11 cellular contexts compared by ENCODE assay signal in genomic region chr11:67274768-67275605, GRCh38. TPM values are rescaled to one million over a fixed set of nuclear protein-coding genes. Genes with fewer than 3 reads are reported as not detected.
A peak's percentile ranks its signal among the peaks of the same experiment; 100 is the strongest.
DNase-seq lines count a peak whose midpoint lies in the region; ATAC-seq, FAIRE-seq and TF ChIP-seq lines count a peak whose summit lies in the region.
"Had no signal": no experiment of that assay in that cellular context is flagged by ENCODE, and none has a peak within 500 bp of the region (broad histone marks: within the 10 kb centered on the region; RNA-seq: fewer than 3 reads in every experiment).

No MANE protein-coding gene starts in this region.

- H2AFZ ChIP-seq in GM12878 (ENCODE audit: control insufficient read depth, low read depth, low read length) = no peak overlapping the region
- H2AFZ ChIP-seq in mesenchymal stem cell (ENCODE audit: low read depth, low read length) = no peak overlapping the region

- H4K91ac ChIP-seq in mesenchymal stem cell (ENCODE audit: low read length) = peak overlapping the region; percentile 31

- intact Hi-C loops in GM12878 (cut with micrococcal nuclease; ENCODE audit: unreplicated experiment) = no loop called here

- H3K4me1 Mint-ChIP-seq in activated CD4-positive, alpha-beta T cell treated with anti-CD3 and anti-CD28 coated beads, Interleukin-2, amount 10 ng/mL, durations not matched to agents 7 days and 5 days = peaks cover 97% of the 10 kb centered on the region

- in situ Hi-C loops in GM12878 (cut with MboI) = no loop called here

- SMC1A ChIA-PET in GM12878 (lab: Charles Lee; ENCODE audit: uncharacterized antibody, unreplicated experiment) = no interaction called here

- H3K4me1 ChIP-seq in GM12878 (ENCODE audit: control insufficient read depth, insufficient read depth, low read length) (peaks cover 68% of the 10 kb centered on the region), mesenchymal stem cell (ENCODE audit: control insufficient read depth, insufficient read depth, low read depth, low read length) (peaks cover 52% of the 10 kb centered on the region), thoracic aorta (ENCODE audit: control insufficient read depth in 1 of 2, low read depth in 2 of 2) (peaks cover 73 to 90% of the 10 kb centered on the region in 2 donors)

- peak overlapping the region; percentile 93 for H3K27ac Mint-ChIP-seq in activated CD4-positive, alpha-beta T cell treated with anti-CD3 and anti-CD28 coated beads, Interleukin-2, amount 10 ng/mL, durations not matched to agents 7 days and 5 days

- no peak for FAIRE-seq in GM12878 (lab: Jason Lieb, UNC)
- FAIRE-seq: A549 had no signal

- H3K27ac ChIP-seq in GM12878 (ENCODE audit: control insufficient read depth, insufficient read depth) (peak overlapping the region; percentile 99), mesenchymal stem cell (ENCODE audit: low read length, poor library complexity, severe bottlenecking) (no peak overlapping the region), thoracic aorta (peak overlapping the region; percentile 69 to 84)
- H3K27ac ChIP-seq: A549 had no signal

- ATAC-seq in GM12878 = no peak
- no peak for ATAC-seq in thoracic aorta (ENCODE audit: insufficient number of reproducible peaks, low FRiP score, low read depth)
- ATAC-seq: A549 had no signal

- BruUV-seq in GM12878 (replicated peaks; lab: Mats Ljungman, UMichigan) = no TSS peak

- WGBS in GM12878 (ENCODE audit: insufficient coverage, insufficient replicate concordance, low lambda C conversion rate, missing lambda C conversion rate) = 75% methylated on average over 28 of the region's 35 CpGs
- WGBS in mesenchymal stem cell = 80% methylated on average over 35 of the region's 35 CpGs

- RAD21 ChIA-PET in GM12878 (lab: Charles Lee; ENCODE audit: unreplicated experiment) = no interaction called here

- no peak overlapping the region for H3K14ac ChIP-seq in mesenchymal stem cell (ENCODE audit: low read length in 2 of 2)

- TF ChIP-seq POLR2A in GM12878 (IDR thresholded peaks at IDR 0.05; ENCODE audit: low read depth, low read length) = peak; percentile 33; the same call in 1 of the 2 replicates

- no peaks in the 10 kb centered on the region for H4K20me1 ChIP-seq in GM12878 (ENCODE audit: control insufficient read depth, insufficient read depth)

- no peaks in the 10 kb centered on the region for H3K9me3 Mint-ChIP-seq in activated CD4-positive, alpha-beta T cell treated with anti-CD3 and anti-CD28 coated beads, Interleukin-2, amount 10 ng/mL, durations not matched to agents 7 days and 5 days

- peak overlapping the region; percentile 55 for H2BK15ac ChIP-seq in mesenchymal stem cell (ENCODE audit: low read depth, poor library complexity, severe bottlenecking)

- H3K36me3 ChIP-seq in GM12878 (ENCODE audit: control insufficient read depth in 2 of 2, insufficient read depth in 2 of 2, low read length in 1 of 2) (peaks cover 23 to 34% of the 10 kb centered on the region in 2 experiments), mesenchymal stem cell (ENCODE audit: control insufficient read depth in 1 of 2, insufficient read depth in 2 of 2, low read depth in 1 of 2, low read length in 2 of 2) (peaks cover 10 to 71% of the 10 kb centered on the region in 2 experiments), thoracic aorta (peaks cover 12% of the 10 kb centered on the region)

- no peak for TF ChIP-seq RAD21 in GM12878 (IDR thresholded peaks at IDR 0.05; ENCODE audit: insufficient read depth, low read depth, low read length)

- H3K4me3 Mint-ChIP-seq in activated CD4-positive, alpha-beta T cell treated with anti-CD3 and anti-CD28 coated beads, Interleukin-2, amount 10 ng/mL, durations not matched to agents 7 days and 5 days = peak overlapping the region; percentile 95

- H3K9me3 ChIP-seq in GM12878 (replicated peaks; ENCODE audit: control insufficient read depth, insufficient read depth, low read length) = no peaks in the 10 kb centered on the region
- no peaks in the 10 kb centered on the region for H3K9me3 ChIP-seq in mesenchymal stem cell (ENCODE audit: control insufficient read depth, low read length)
- H3K9me3 ChIP-seq in thoracic aorta = no peaks in the 10 kb centered on the region
- H3K9me3 ChIP-seq: A549 had no signal

- H4K8ac ChIP-seq in mesenchymal stem cell (ENCODE audit: low read length) = peak overlapping the region; percentile 48

- no peak overlapping the region for H2BK5ac ChIP-seq in mesenchymal stem cell (ENCODE audit: low read depth, low read length, poor library complexity, severe bottlenecking)

- H3K18ac ChIP-seq in mesenchymal stem cell (ENCODE audit: low read depth in 1 of 2, low read length in 2 of 2) = peak overlapping the region in 1 of 2 experiments; percentile 33

- H3K4me3 ChIP-seq in GM12878 = no peak overlapping the region
- H3K4me3 ChIP-seq in mesenchymal stem cell (ENCODE audit: insufficient read depth in 1 of 2, low read depth in 1 of 2, low read length in 2 of 2) = no peak overlapping the region
- H3K4me3 ChIP-seq in thoracic aorta = peak overlapping the region; percentile 7
- H3K4me3 ChIP-seq: A549 had no signal

- H3K9ac ChIP-seq in GM12878 (ENCODE audit: control insufficient read depth, insufficient read depth, low read length) = no peak overlapping the region; the same call in 1 of the 2 replicates
- H3K9ac ChIP-seq in mesenchymal stem cell (ENCODE audit: low read length) = no peak overlapping the region

- H3K4me2 ChIP-seq in GM12878 (ENCODE audit: control insufficient read depth, insufficient read depth) = 0 out of 2 replicates have a peak overlapping the region, but pooled peaks have one; percentile 84
- H3K4me2 ChIP-seq in mesenchymal stem cell (ENCODE audit: low read length, poor library complexity, severe bottlenecking) = no peak overlapping the region
- H3K4me2 ChIP-seq: A549 had no signal

- H3K4ac ChIP-seq in mesenchymal stem cell (ENCODE audit: low read depth in 1 of 2, low read length in 2 of 2) = peak overlapping the region in 1 of 2 experiments; percentile 31

- H2BK12ac ChIP-seq in mesenchymal stem cell (ENCODE audit: low read length in 2 of 2) = no peak overlapping the region

- no peaks in the 10 kb centered on the region for H3K27me3 Mint-ChIP-seq in activated CD4-positive, alpha-beta T cell treated with anti-CD3 and anti-CD28 coated beads, Interleukin-2, amount 10 ng/mL, durations not matched to agents 7 days and 5 days

- H3K79me2 ChIP-seq in GM12878 (ENCODE audit: control insufficient read depth, insufficient read depth, low read length) = peaks cover 91% of the 10 kb centered on the region

- DNase-seq in activated CD4-positive, alpha-beta T cell treated with anti-CD3 and anti-CD28 coated beads, Interleukin-2, amount 10 ng/mL, durations not matched to agents 7 days and 5 days = no peak
- no peak for DNase-seq in activated CD4-positive, alpha-beta T cell treated with anti-CD3 and anti-CD28 coated beads for 4 hours
- no peak for DNase-seq in GM12878 (ENCODE audit: low read depth, low spot score)
- DNase-seq in mesenchymal stem cell = no peak
- DNase-seq in thoracic aorta (ENCODE audit: low spot score) = no peak
- DNase-seq in NCI-H2227 treated with DMSO at 0.1 percent for 48 hours (lab: John Stamatoyannopoulos, UW) = no peak
- no peak for DNase-seq in islet precursor cell
- no peak for DNase-seq in inferior parietal cortex (ENCODE audit: extremely low spot score)
- DNase-seq: HCEC 1CT, NCI-H524 had no signal

- no peak overlapping the region for H3K23ac ChIP-seq in mesenchymal stem cell (ENCODE audit: low read length in 2 of 2)

- H2BK120ac ChIP-seq in mesenchymal stem cell (ENCODE audit: low read depth, low read length) = peak overlapping the region; percentile 55

- TF ChIP-seq EP300 in GM12878 (IDR thresholded peaks at IDR 0.05; ENCODE audit: borderline replicate concordance in 1 of 2, control insufficient read depth in 1 of 2, low read depth in 2 of 2, low read length in 2 of 2) = no peak

- no peaks in the 10 kb centered on the region for H3K27me3 ChIP-seq in GM12878 (replicated peaks in 1 of 2; ENCODE audit: control insufficient read depth in 2 of 2, insufficient read depth in 2 of 2, low read length in 1 of 2)
- no peaks in the 10 kb centered on the region for H3K27me3 ChIP-seq in mesenchymal stem cell (ENCODE audit: control insufficient read depth in 1 of 2, insufficient read depth in 1 of 2, low read length in 2 of 2)
- H3K27me3 ChIP-seq in thoracic aorta (replicated peaks; ENCODE audit: insufficient read depth) = no peaks in the 10 kb centered on the region

- no peak for TF ChIP-seq CTCF in GM12878 (IDR thresholded peaks at IDR 0.05 in 2 of 3, conservative IDR thresholded peaks at IDR 0.05 in 1 of 3; ENCODE audit: control insufficient read depth in 2 of 3, extremely low read depth in 1 of 3, insufficient read depth in 1 of 3, low read depth in 3 of 3, low read length in 3 of 3)
- no peak for TF ChIP-seq CTCF in thoracic aorta (IDR thresholded peaks at IDR 0.05)

- POLR2A ChIA-PET in activated CD4-positive, alpha-beta T cell treated with anti-CD3 and anti-CD28 coated beads, Interleukin-2, amount 10 ng/mL, durations not matched to agents 7 days and 5 days (lab: Charles Lee) = no interaction called here
- POLR2A ChIA-PET in GM12878 (lab: Charles Lee) = interaction anchor here (0.6 to 1.0 kb wide), 2 partner anchors 10 to 127 kb away, joined by 3 to 9 read pairs; partner anchors contain the start of gene PPP1CA

- CTCF ChIA-PET in activated CD4-positive, alpha-beta T cell treated with anti-CD3 and anti-CD28 coated beads, Interleukin-2, amount 10 ng/mL, durations not matched to agents 7 days and 5 days (lab: Charles Lee) = interaction anchor here (1.5 to 5.4 kb wide), 3 partner anchors 13 to 43 kb away, joined by 3 to 41 read pairs (median 6); partner anchors contain the start of gene ANKRD13D
- CTCF ChIA-PET in GM12878 (lab: Yijun Ruan, JAX) = interaction anchor here (1.1 to 1.8 kb wide), 2 partner anchors 42 to 108 kb away, joined by 3 to 6 read pairs; no protein-coding TSS in a partner anchor

- peaks cover 76% of the 10 kb centered on the region for H3K36me3 Mint-ChIP-seq in activated CD4-positive, alpha-beta T cell treated with anti-CD3 and anti-CD28 coated beads, Interleukin-2, amount 10 ng/mL, durations not matched to agents 7 days and 5 days (ENCODE audit: low read depth)

- H2AK5ac ChIP-seq in mesenchymal stem cell (ENCODE audit: low read length, severe bottlenecking) = no peak overlapping the region

- H3K79me1 ChIP-seq in mesenchymal stem cell (replicated peaks; ENCODE audit: low read length, poor library complexity, severe bottlenecking) = peaks cover 47% of the 10 kb centered on the region

RNA-seq across cellular contexts. Expression of gene GRK2, which starts 8.7 kb away (rescaled TPM):
- 100 to 1,000 TPM; 306 to 324 TPM for total RNA-seq in activated CD4-positive, alpha-beta T cell treated with anti-CD3 and anti-CD28 coated beads, Interleukin-2, amount 10 ng/mL, durations not matched to agents 7 days and 5 days
- 113 and 129 TPM in 2 replicates for total RNA-seq in GM12878 (2013; cell fraction: nucleolus; rRNA removed)
- total RNA-seq in GM12878 (2014; rRNA removed) (135 and 140 TPM in 2 replicates), GM12878 (2014; rRNA removed; fragmentation: Illumina TruSeq; extraction: Trizol) (50.3 and 54.9 TPM in 2 replicates), GM12878 (2021) (152 and 160 TPM in 2 replicates), thoracic aorta (10 to 100 TPM; 72.8 to 85.2 TPM)
- polyA plus RNA-seq in GM12878 (2011; ENCODE audit: low read depth) = 47.6 TPM
- polyA plus RNA-seq in GM12878 (2011; rRNA removed) (52.4 and 77.2 TPM in 2 replicates), GM12878 (2014; fragmentation: Illumina TruSeq; extraction: Trizol) (44.5 and 90.0 TPM in 2 replicates), GM12878 (2014; fragmentation: Nextera tagmentation; extraction: Ambion mirVana) (1 to 10 TPM; 1.0 to 1.3 TPM), GM12878 (2014; rRNA removed) (142 and 155 TPM in 2 replicates), GM12878 (2016; fragmentation: Nextera tagmentation; extraction: Ambion mirVana) (10 to 100 TPM; 31.5 to 34.5 TPM)
- 84.2 and 124 TPM in 2 replicates for polyA plus RNA-seq in GM12878 (2011; cell fraction: cytosol; rRNA removed)
- 373 and 393 TPM in 2 replicates for polyA plus RNA-seq in GM12878 (2011; cell fraction: nucleus; rRNA removed)
- polyA plus RNA-seq in GM12878 (2012) = 130 and 152 TPM in 2 replicates
- 105 and 117 TPM in 2 replicates for polyA minus RNA-seq in GM12878 (2011; rRNA and poly(A)+ RNA removed)
- 65.8 and 85.8 TPM in 2 replicates for polyA minus RNA-seq in GM12878 (2011; cell fraction: cytosol; rRNA and poly(A)+ RNA removed)
- 76.6 and 99.7 TPM in 2 replicates for polyA minus RNA-seq in GM12878 (2011; cell fraction: nucleus; rRNA and poly(A)+ RNA removed)
- 26.9 TPM for polyA plus RNA-seq in mesenchymal stem cell (2013, experiment 1 of 2)
- 25.8 TPM for polyA plus RNA-seq in mesenchymal stem cell (2013, experiment 2 of 2)

RNA-seq across cellular contexts. Expression of gene ANKRD13D, which starts 14.1 kb away (rescaled TPM):
- 100 to 1,000 TPM; 135 to 194 TPM for total RNA-seq in activated CD4-positive, alpha-beta T cell treated with anti-CD3 and anti-CD28 coated beads, Interleukin-2, amount 10 ng/mL, durations not matched to agents 7 days and 5 days
- total RNA-seq in GM12878 (2013; cell fraction: nucleolus; rRNA removed) = 70.6 and 80.4 TPM in 2 replicates
- total RNA-seq in GM12878 (2014; rRNA removed) (36.7 and 39.5 TPM in 2 replicates), GM12878 (2014; rRNA removed; fragmentation: Illumina TruSeq; extraction: Trizol) (20.8 and 21.1 TPM in 2 replicates), GM12878 (2021) (45.2 and 54.1 TPM in 2 replicates), thoracic aorta (100 to 1,000 TPM in 1 of 2 donors, 10 to 100 TPM in 1; 66.6 to 101 TPM)
- 8.7 TPM for polyA plus RNA-seq in GM12878 (2011; ENCODE audit: low read depth)
- polyA plus RNA-seq in GM12878 (2011; rRNA removed) (13.2 and 25.2 TPM in 2 replicates), GM12878 (2014; fragmentation: Illumina TruSeq; extraction: Trizol) (6.7 and 18.4 TPM in 2 replicates), GM12878 (2014; fragmentation: Nextera tagmentation; extraction: Ambion mirVana) (1 to 10 TPM; 2.0 to 5.9 TPM), GM12878 (2014; rRNA removed) (56.2 and 58.8 TPM in 2 replicates), GM12878 (2016; fragmentation: Nextera tagmentation; extraction: Ambion mirVana) (10 to 100 TPM; 18.4 to 22.0 TPM)
- 24.9 and 43.8 TPM in 2 replicates for polyA plus RNA-seq in GM12878 (2011; cell fraction: cytosol; rRNA removed)
- polyA plus RNA-seq in GM12878 (2011; cell fraction: nucleus; rRNA removed) = 169 and 236 TPM in 2 replicates
- 18.7 and 28.3 TPM in 2 replicates for polyA plus RNA-seq in GM12878 (2012)
- 12.1 and 32.2 TPM in 2 replicates for polyA minus RNA-seq in GM12878 (2011; rRNA and poly(A)+ RNA removed)
- 11.0 and 14.5 TPM in 2 replicates for polyA minus RNA-seq in GM12878 (2011; cell fraction: cytosol; rRNA and poly(A)+ RNA removed)
- polyA minus RNA-seq in GM12878 (2011; cell fraction: nucleus; rRNA and poly(A)+ RNA removed) = 36.4 and 70.8 TPM in 2 replicates
- polyA plus RNA-seq in mesenchymal stem cell (2013, experiment 1 of 2) = 27.5 TPM
- 27.7 TPM for polyA plus RNA-seq in mesenchymal stem cell (2013, experiment 2 of 2)

RNA-seq across cellular contexts. Expression of gene SSH3, which starts 28.3 kb away (rescaled TPM):
- total RNA-seq in activated CD4-positive, alpha-beta T cell treated with anti-CD3 and anti-CD28 coated beads, Interleukin-2, amount 10 ng/mL, durations not matched to agents 7 days and 5 days = 1 to 10 TPM; 8.2 to 9.6 TPM
- total RNA-seq in GM12878 (2013; cell fraction: nucleolus; rRNA removed) = 0.93 and 0.94 TPM in 2 replicates
- total RNA-seq in GM12878 (2014; rRNA removed) (0.11 and 0.73 TPM in 2 replicates), GM12878 (2014; rRNA removed; fragmentation: Illumina TruSeq; extraction: Trizol) (0.18 and 0.23 TPM in 2 replicates), GM12878 (2021) (0.80 and 1.7 TPM in 2 replicates), thoracic aorta (10 to 100 TPM; 39.4 to 59.0 TPM)
- 0.09 TPM for polyA plus RNA-seq in GM12878 (2011; ENCODE audit: low read depth)
- polyA plus RNA-seq in GM12878 (2011; rRNA removed) (0.05 and 0.10 TPM in 2 replicates), GM12878 (2014; fragmentation: Illumina TruSeq; extraction: Trizol) (0.08 and 0.21 TPM in 2 replicates), GM12878 (2014; fragmentation: Nextera tagmentation; extraction: Ambion mirVana) (not detected), GM12878 (2014; rRNA removed) (0.83 and 0.94 TPM in 2 replicates), GM12878 (2016; fragmentation: Nextera tagmentation; extraction: Ambion mirVana) (under 1 TPM in 1 of 2 experiments, not detected in 1; 0.28 TPM)
- 0.04 and 0.13 TPM in 2 replicates for polyA plus RNA-seq in GM12878 (2011; cell fraction: cytosol; rRNA removed)
- polyA plus RNA-seq in GM12878 (2011; cell fraction: nucleus; rRNA removed) = 1.4 and 2.0 TPM in 2 replicates
- polyA plus RNA-seq in GM12878 (2012) = 0.24 and 0.38 TPM in 2 replicates
- 0.26 TPM in 1 of 2 replicates, not detected in the other for polyA minus RNA-seq in GM12878 (2011; rRNA and poly(A)+ RNA removed)
- 0.53 TPM in 1 of 2 replicates, not detected in the other for polyA minus RNA-seq in GM12878 (2011; cell fraction: cytosol; rRNA and poly(A)+ RNA removed)
- polyA minus RNA-seq in GM12878 (2011; cell fraction: nucleus; rRNA and poly(A)+ RNA removed) = 0.48 and 2.2 TPM in 2 replicates
- polyA plus RNA-seq in mesenchymal stem cell (2013, experiment 1 of 2) = 71.0 TPM
- 71.6 TPM for polyA plus RNA-seq in mesenchymal stem cell (2013, experiment 2 of 2)
